In the genomic region with DNA sequence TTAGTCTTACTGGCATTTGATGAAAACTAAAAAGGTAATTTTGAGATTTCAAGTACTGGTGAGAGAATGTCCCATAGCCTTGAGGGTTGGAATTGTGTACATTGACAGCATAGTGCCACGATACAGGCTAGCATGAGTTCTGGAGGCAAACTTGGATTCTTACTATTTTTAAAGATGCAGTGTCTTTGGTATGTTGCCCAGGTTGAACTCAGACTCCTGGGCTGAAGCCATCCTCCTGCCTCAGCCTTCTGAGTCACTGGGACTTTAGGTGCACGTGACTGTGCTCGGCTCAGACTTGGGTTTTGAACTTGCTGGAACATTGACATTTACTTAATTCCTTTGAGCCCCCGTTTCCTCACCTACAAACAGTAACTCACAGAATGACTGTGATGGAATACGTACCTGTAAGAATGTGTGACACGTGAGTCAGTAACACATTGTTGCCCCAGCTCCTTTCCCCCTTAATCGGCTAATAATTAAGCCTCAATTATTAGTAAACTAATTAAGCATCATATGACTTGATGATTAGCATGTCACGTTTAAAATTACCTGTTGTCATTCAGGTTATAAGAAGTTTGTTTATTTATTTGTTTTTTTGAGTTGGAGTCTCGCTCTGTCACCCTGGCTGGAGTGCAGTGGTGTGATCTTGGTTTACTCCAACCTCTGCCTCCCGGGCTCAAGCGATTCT, we compare ENCODE assay signal across 11 cellular contexts. TPM values are rescaled to one million over a fixed set of nuclear protein-coding genes. Genes with fewer than 3 reads are reported as not detected.
A peak's percentile ranks its signal among the peaks of the same experiment; 100 is the strongest.
DNase-seq lines count a peak whose midpoint lies in the region; TF ChIP-seq lines count a peak whose summit lies in the region.
"Had no signal": no experiment of that assay in that cellular context is flagged by ENCODE, and none has a peak within 500 bp of the region (broad histone marks: within the 10 kb centered on the region; RNA-seq: fewer than 3 reads in every experiment).

No MANE protein-coding gene starts in this region.

- no peaks in the 10 kb centered on the region for H3K9me3 Mint-ChIP-seq in activated CD4-positive, alpha-beta memory T cell treated with anti-CD3 and anti-CD28 coated beads for 36 hours
- H3K9me3 Mint-ChIP-seq in activated CD4-positive, alpha-beta memory T cell treated with anti-CD3 and anti-CD28 coated beads, Interleukin-2, amount 10 ng/mL, durations not matched to agents 7 days and 5 days: no peaks in the 10 kb centered on the region

- intact Hi-C loops in activated CD4-positive, alpha-beta memory T cell treated with anti-CD3 and anti-CD28 coated beads for 36 hours (cut with micrococcal nuclease): no loop called here
- intact Hi-C loops in A673 (cut with micrococcal nuclease; ENCODE audit: unreplicated experiment): no loop called here

- H3K4me3 ChIP-seq in hepatocyte: no peak overlapping the region
- H3K4me3 ChIP-seq in thymus (ENCODE audit: low read length): no peak overlapping the region
- H3K4me3 ChIP-seq in A673 (ENCODE audit: low read depth, low read length, poor library complexity, severe bottlenecking): no peak overlapping the region
- H3K4me3 ChIP-seq: right lobe of liver had no signal

- no peaks in the 10 kb centered on the region for H3K27me3 Mint-ChIP-seq in activated CD4-positive, alpha-beta memory T cell treated with anti-CD3 and anti-CD28 coated beads for 36 hours
- no peaks in the 10 kb centered on the region for H3K27me3 Mint-ChIP-seq in activated CD4-positive, alpha-beta memory T cell treated with anti-CD3 and anti-CD28 coated beads, Interleukin-2, amount 10 ng/mL, durations not matched to agents 7 days and 5 days

- no peaks in the 10 kb centered on the region for H3K9me2 ChIP-seq in hepatocyte (replicated peaks; ENCODE audit: insufficient read depth)

- TF ChIP-seq CTCF in hepatocyte (IDR thresholded peaks at IDR 0.05; ENCODE audit: poor library complexity) (no peak), A673 (conservative IDR thresholded peaks at IDR 0.05; ENCODE audit: low read depth, low read length) (no peak)

- no peaks in the 10 kb centered on the region for H3K36me3 ChIP-seq in hepatocyte (replicated peaks; ENCODE audit: insufficient read depth, low read depth)
- H3K36me3 ChIP-seq in thymus (ENCODE audit: control insufficient read depth, insufficient read depth): peaks cover 14% of the 10 kb centered on the region
- no peaks in the 10 kb centered on the region for H3K36me3 ChIP-seq in A673 (ENCODE audit: insufficient read depth, low read length, poor library complexity, severe bottlenecking)
- H3K36me3 ChIP-seq: right lobe of liver had no signal

- H2AFZ ChIP-seq in hepatocyte: no peak overlapping the region

- H3K4me3 Mint-ChIP-seq in activated CD4-positive, alpha-beta memory T cell treated with anti-CD3 and anti-CD28 coated beads for 36 hours: no peak overlapping the region
- no peak overlapping the region for H3K4me3 Mint-ChIP-seq in activated CD4-positive, alpha-beta memory T cell treated with anti-CD3 and anti-CD28 coated beads, Interleukin-2, amount 10 ng/mL, durations not matched to agents 7 days and 5 days

- peaks cover 8% of the 10 kb centered on the region for H3K36me3 Mint-ChIP-seq in activated CD4-positive, alpha-beta memory T cell treated with anti-CD3 and anti-CD28 coated beads for 36 hours
- H3K36me3 Mint-ChIP-seq in activated CD4-positive, alpha-beta memory T cell treated with anti-CD3 and anti-CD28 coated beads, Interleukin-2, amount 10 ng/mL, durations not matched to agents 7 days and 5 days (ENCODE audit: low read depth): peaks cover 26% of the 10 kb centered on the region

- H3K9me3 ChIP-seq in hepatocyte (ENCODE audit: low read depth) (no peaks in the 10 kb centered on the region), thymus (ENCODE audit: control insufficient read depth) (no peaks in the 10 kb centered on the region), A673 (ENCODE audit: low read depth, low read length, poor library complexity, severe bottlenecking) (no peaks in the 10 kb centered on the region)
- H3K9me3 ChIP-seq: right lobe of liver had no signal

- H3K4me1 Mint-ChIP-seq in activated CD4-positive, alpha-beta memory T cell treated with anti-CD3 and anti-CD28 coated beads for 36 hours (ENCODE audit: low read depth): peaks cover 70% of the 10 kb centered on the region
- H3K4me1 Mint-ChIP-seq in activated CD4-positive, alpha-beta memory T cell treated with anti-CD3 and anti-CD28 coated beads, Interleukin-2, amount 10 ng/mL, durations not matched to agents 7 days and 5 days: peaks cover 56% of the 10 kb centered on the region

- CTCF ChIA-PET in activated CD4-positive, alpha-beta memory T cell treated with anti-CD3 and anti-CD28 coated beads for 36 hours (lab: Charles Lee): interaction anchor here (1.0 kb wide), 1 partner anchor 75 kb away, joined by 3 read pairs; no protein-coding TSS in a partner anchor
- CTCF ChIA-PET in activated CD4-positive, alpha-beta memory T cell treated with anti-CD3 and anti-CD28 coated beads, Interleukin-2, amount 10 ng/mL, durations not matched to agents 7 days and 5 days (lab: Charles Lee): interaction anchor here (1.1 to 1.2 kb wide), 2 partner anchors 8 to 97 kb away, joined by 3 to 4 read pairs; no protein-coding TSS in a partner anchor
- CTCF ChIA-PET in A673 (lab: Charles Lee): no interaction called here

- DNase-seq in activated CD4-positive, alpha-beta memory T cell treated with anti-CD3 and anti-CD28 coated beads for 36 hours: peak; percentile 50
- no peak for DNase-seq in activated CD4-positive, alpha-beta memory T cell treated with anti-CD3 and anti-CD28 coated beads, Interleukin-2, amount 10 ng/mL, durations not matched to agents 7 days and 5 days
- peak; percentile 84 for DNase-seq in amniotic epithelial cell (ENCODE audit: low read depth)
- peak; percentile 34 for DNase-seq in hepatocyte (ENCODE audit: low spot score)
- DNase-seq in A673 (ENCODE audit: low spot score): no peak
- no peak for DNase-seq in NCI-H128 (lab: John Stamatoyannopoulos, UW; ENCODE audit: unreplicated experiment)
- DNase-seq in inferior parietal cortex (ENCODE audit: extremely low spot score): no peak
- DNase-seq: KBM-7, T-helper 9 cell had no signal

- POLR2A ChIA-PET in activated CD4-positive, alpha-beta memory T cell treated with anti-CD3 and anti-CD28 coated beads for 36 hours (lab: Charles Lee): no interaction called here
- POLR2A ChIA-PET in activated CD4-positive, alpha-beta memory T cell treated with anti-CD3 and anti-CD28 coated beads, Interleukin-2, amount 10 ng/mL, durations not matched to agents 7 days and 5 days (lab: Charles Lee): interaction anchor here (2.2 kb wide), 1 partner anchor 9 kb away, joined by 8 read pairs; no protein-coding TSS in a partner anchor
- POLR2A ChIA-PET in A673 (lab: Charles Lee; ENCODE audit: low non-redundant PET): no interaction called here

- H3K27ac Mint-ChIP-seq in activated CD4-positive, alpha-beta memory T cell treated with anti-CD3 and anti-CD28 coated beads for 36 hours: no peak overlapping the region
- no peak overlapping the region for H3K27ac Mint-ChIP-seq in activated CD4-positive, alpha-beta memory T cell treated with anti-CD3 and anti-CD28 coated beads, Interleukin-2, amount 10 ng/mL, durations not matched to agents 7 days and 5 days

- H3K4me2 ChIP-seq in hepatocyte: no peak overlapping the region

- H3K27me3 ChIP-seq in hepatocyte (no peaks in the 10 kb centered on the region), thymus (ENCODE audit: control insufficient read depth, insufficient read depth) (no peaks in the 10 kb centered on the region), A673 (replicated peaks; ENCODE audit: insufficient read depth, low read depth, low read length, poor library complexity) (no peaks in the 10 kb centered on the region)
- H3K27me3 ChIP-seq: right lobe of liver had no signal

- WGBS in hepatocyte (ENCODE audit: low lambda C conversion rate, missing lambda C conversion rate): 86% methylated on average over 11 of the region's 11 CpGs
- WGBS in thymus: 90% methylated on average over 11 of the region's 11 CpGs

- H3K4me1 ChIP-seq in hepatocyte (ENCODE audit: insufficient read depth): no peaks in the 10 kb centered on the region
- H3K4me1 ChIP-seq in thymus (ENCODE audit: control insufficient read depth, insufficient read depth, low read length): no peaks in the 10 kb centered on the region
- H3K4me1 ChIP-seq in A673 (ENCODE audit: insufficient read depth, low read length, poor library complexity, severe bottlenecking): peaks cover 8% of the 10 kb centered on the region

- H3K27ac ChIP-seq in hepatocyte (no peak overlapping the region), thymus (ENCODE audit: low read depth) (peak overlapping the region; percentile 31), A673 (ENCODE audit: low read depth, low read length, poor library complexity, severe bottlenecking) (no peak overlapping the region)
- H3K27ac ChIP-seq: right lobe of liver had no signal

- H4K20me1 ChIP-seq in hepatocyte (ENCODE audit: insufficient read depth, poor library complexity, severe bottlenecking): peaks cover 100% of the 10 kb centered on the region

- H3K79me2 ChIP-seq in hepatocyte: peaks cover 100% of the 10 kb centered on the region

- no TSS peak for BruUV-seq in A673 (replicated peaks; lab: Mats Ljungman, UMichigan)

RNA-seq across cellular contexts. Expression of a gene that starts 10.6 kb away (rescaled TPM):
- total RNA-seq in activated CD4-positive, alpha-beta memory T cell treated with anti-CD3 and anti-CD28 coated beads for 36 hours: 10 to 100 TPM; 90.7 to 97.2 TPM
- total RNA-seq in activated CD4-positive, alpha-beta memory T cell treated with anti-CD3 and anti-CD28 coated beads, Interleukin-2, amount 10 ng/mL, durations not matched to agents 7 days and 5 days: 10 to 100 TPM; 85.9 to 97.1 TPM
- total RNA-seq in hepatocyte (92.2 and 118 TPM in 2 replicates), A673 (2021) (133 and 146 TPM in 2 replicates)
- polyA plus RNA-seq in hepatocyte (106 and 110 TPM in 2 replicates), thymus (166 TPM)

Comparison
In these comparisons a context has a peak if more than half of its experiments do, and no peak if none do; other contexts are left out.
1. DNase-seq: peak in activated CD4-positive, alpha-beta memory T cell treated with anti-CD3 and anti-CD28 coated beads for 36 hours (single experiment), amniotic epithelial cell (single experiment) and hepatocyte (single experiment); none in activated CD4-positive, alpha-beta memory T cell treated with anti-CD3 and anti-CD28 coated beads, Interleukin-2, amount 10 ng/mL, durations not matched to agents 7 days and 5 days (single experiment), A673 (single experiment), NCI-H128 (single experiment) and inferior parietal cortex (single experiment).